Comparison of ENCODE assay signal across 1 cellular context in genomic region chr1:202009326-202010031, GRCh38.
TF ChIP-seq lines count a peak whose summit lies in the region.

No MANE protein-coding gene starts in this region.

TF ChIP-seq in SK-N-SH treated with all-trans-retinoic acid at 6 μM for 48 hours, 23 proteins besides CTCF, POLR2A, EP300 and RAD21 (continued from another document):
- TF ChIP-seq CREB5 (CRISPR knock-in tag; IDR thresholded peaks at IDR 0.05; ENCODE audit: low read depth) (no peak), ZNF70 (CRISPR knock-in tag; IDR thresholded peaks at IDR 0.05) (no peak), PATZ1 (CRISPR knock-in tag; IDR thresholded peaks at IDR 0.05; ENCODE audit: borderline replicate concordance) (no peak), ARNTL (CRISPR knock-in tag; IDR thresholded peaks at IDR 0.05; ENCODE audit: borderline replicate concordance, low read depth) (no peak), POU6F1 (CRISPR knock-in tag; IDR thresholded peaks at IDR 0.05; ENCODE audit: borderline replicate concordance, low read depth) (no peak), CSRNP3 (CRISPR knock-in tag; IDR thresholded peaks at IDR 0.05) (no peak), CSDC2 (CRISPR knock-in tag; IDR thresholded peaks at IDR 0.05) (no peak), ZNF8 (CRISPR knock-in tag; IDR thresholded peaks at IDR 0.05) (no peak)
